ENCODE assay signal across 1 cellular context in genomic region chr15:67049351-67050044, GRCh38.
A peak's percentile ranks its signal among the peaks of the same experiment; 100 is the strongest.
TF ChIP-seq lines count a peak whose summit lies in the region.

No MANE protein-coding gene starts in this region.

TF ChIP-seq in HepG2, 621 proteins besides CTCF, POLR2A, EP300 and RAD21 (continued from another document and continues in another):
- TF ChIP-seq ARID3A (IDR thresholded peaks at IDR 0.05; ENCODE audit: low read depth, low read length) (0 out of 2 replicates have a peak, but pooled peaks have one; percentile 30), RAD51 (IDR thresholded peaks at IDR 0.05; ENCODE audit: borderline replicate concordance) (no peak), YEATS4 (CRISPR knock-in tag; IDR thresholded peaks at IDR 0.05; ENCODE audit: borderline replicate concordance) (no peak), BCLAF1 (IDR thresholded peaks at IDR 0.05) (no peak), ZNF142 (CRISPR knock-in tag; IDR thresholded peaks at IDR 0.05) (no peak), ZNF441 (CRISPR knock-in tag; IDR thresholded peaks at IDR 0.05; ENCODE audit: borderline replicate concordance) (0 out of 2 replicates have a peak, but pooled peaks have one; percentile 31), TBL1XR1 (IDR thresholded peaks at IDR 0.05; ENCODE audit: borderline replicate concordance, low read length, partially characterized antibody) (no peak), NR3C1 (CRISPR knock-in tag; IDR thresholded peaks at IDR 0.05) (no peak), ZNF510 (CRISPR knock-in tag; IDR thresholded peaks at IDR 0.05; ENCODE audit: low read depth) (no peak), MXI1 (IDR thresholded peaks at IDR 0.05; ENCODE audit: borderline replicate concordance, low read depth, low read length) (peak; percentile 100), TEAD3 (CRISPR knock-in tag; optimal IDR thresholded peaks at IDR 0.05; ENCODE audit: borderline replicate concordance) (peak; percentile 15), KIAA2018 (CRISPR knock-in tag; IDR thresholded peaks at IDR 0.05; ENCODE audit: borderline replicate concordance) (no peak), ARID5B (CRISPR knock-in tag; IDR thresholded peaks at IDR 0.05) (peak; percentile 29; the same call in 1 of the 2 replicates), GFI1 (CRISPR knock-in tag; IDR thresholded peaks at IDR 0.05; ENCODE audit: borderline replicate concordance) (no peak), ZNF572 (CRISPR knock-in tag; IDR thresholded peaks at IDR 0.05) (no peak), SATB2 (CRISPR knock-in tag; IDR thresholded peaks at IDR 0.05) (no peak), FOXO1 (CRISPR knock-in tag; IDR thresholded peaks at IDR 0.05) (no peak), MTF1 (CRISPR knock-in tag; IDR thresholded peaks at IDR 0.05) (no peak), ZNF609 (CRISPR knock-in tag; IDR thresholded peaks at IDR 0.05; ENCODE audit: borderline replicate concordance) (no peak), ZNF766 (CRISPR knock-in tag; IDR thresholded peaks at IDR 0.05; ENCODE audit: borderline replicate concordance) (no peak)
